Comparison of ENCODE assay signal across 8 cellular contexts in the genomic region with DNA sequence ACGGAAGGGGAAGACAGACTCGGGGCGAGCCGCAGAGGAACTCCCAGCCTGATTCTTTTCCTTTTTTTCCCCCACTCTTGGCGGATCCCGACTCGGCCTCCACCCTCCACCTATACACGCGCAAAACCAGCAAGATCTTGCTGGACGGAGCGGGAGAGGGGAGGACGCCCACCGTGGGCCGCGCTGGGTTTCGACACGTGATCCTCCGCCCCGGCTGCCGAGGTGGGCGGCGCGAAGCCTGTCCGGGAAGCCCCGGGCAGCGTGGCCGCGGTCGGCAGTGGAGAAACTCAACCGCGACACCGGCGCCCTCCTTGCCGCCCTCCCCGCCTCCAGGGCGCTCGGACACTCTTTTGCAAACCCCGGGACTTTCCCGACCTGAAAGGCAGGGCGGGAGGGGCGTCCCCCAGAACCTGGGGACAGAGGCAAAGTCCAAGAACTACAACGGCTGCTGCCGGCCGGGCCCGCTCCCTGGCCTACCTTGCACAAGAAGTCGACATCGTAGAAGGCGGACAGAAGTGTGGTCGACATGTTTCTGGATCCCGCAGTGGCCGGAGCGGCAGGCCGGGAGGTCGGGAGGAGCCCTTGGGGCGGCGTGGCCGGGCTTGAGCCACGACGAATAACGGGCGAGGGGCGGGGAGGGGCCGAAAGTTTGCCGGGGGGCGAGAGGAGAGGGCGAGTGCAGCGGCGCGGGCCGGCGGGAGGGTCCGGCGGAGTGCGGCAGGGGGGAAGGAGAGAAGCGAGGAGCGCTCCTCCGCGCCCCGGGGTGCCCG. TPM values are rescaled to one million over a fixed set of nuclear protein-coding genes. Genes with fewer than 3 reads are reported as not detected.
DNase-seq lines count a peak whose midpoint lies in the region; ATAC-seq and TF ChIP-seq lines count a peak whose summit lies in the region.

No MANE protein-coding gene starts in this region.

- H3K79me2 ChIP-seq in PC-3 (ENCODE audit: low read length) (peaks cover 67% of the 10 kb centered on the region), neural progenitor cell (ENCODE audit: low read depth) (peaks cover 67% of the 10 kb centered on the region)

- H3K9me3 ChIP-seq in AG04450 (ENCODE audit: control insufficient read depth, insufficient read depth, low read length) (no peaks in the 10 kb centered on the region; the same call in 1 of the 2 replicates), PC-3 (ENCODE audit: low read length) (no peaks in the 10 kb centered on the region), neural progenitor cell (ENCODE audit: low read depth) (no peaks in the 10 kb centered on the region)

- peak overlapping the region; percentile 98 for H3K9ac ChIP-seq in PC-3 (ENCODE audit: low read length)
- H3K9ac ChIP-seq in neural progenitor cell = peak overlapping the region; percentile 29

- POLR2A ChIA-PET in AG04450 (lab: Yijun Ruan, JAX) (interaction anchor here (0.6 to 2.2 kb wide), 40 partner anchors 15 to 381 kb away, joined by 3 to 15 read pairs (median 4); no protein-coding TSS in a partner anchor), PC-3 (lab: Charles Lee; ENCODE audit: unreplicated experiment) (interaction anchor here (0.6 to 0.7 kb wide), 6 partner anchors 174 to 1033 kb away, joined by 3 to 8 read pairs (median 4); no protein-coding TSS in a partner anchor)

- no peaks in the 10 kb centered on the region for H3K9me3 Mint-ChIP-seq in neural progenitor cell

- peaks cover 34% of the 10 kb centered on the region for H3K36me3 ChIP-seq in PC-3 (ENCODE audit: low read depth, low read length)
- no peaks in the 10 kb centered on the region for H3K36me3 ChIP-seq in neural progenitor cell

- no peaks in the 10 kb centered on the region for H3K27me3 ChIP-seq in AG04450 (ENCODE audit: control insufficient read depth, insufficient read depth, low read length)
- no peaks in the 10 kb centered on the region for H3K27me3 ChIP-seq in PC-3 (ENCODE audit: low read length)
- H3K27me3 ChIP-seq in neural progenitor cell = no peaks in the 10 kb centered on the region

- H3K27ac ChIP-seq in AG04450 (ENCODE audit: low read depth, low read length) (peak overlapping the region; percentile 95), PC-3 (ENCODE audit: low read length) (peak overlapping the region; percentile 90), neural progenitor cell (peak overlapping the region; percentile 86), substantia nigra (ENCODE audit: low read depth, low read length, poor library complexity, severe bottlenecking) (peak overlapping the region; percentile 98)

- peaks cover 38% of the 10 kb centered on the region for H3K4me1 ChIP-seq in PC-3 (ENCODE audit: insufficient read depth, low read length)
- peaks cover 47% of the 10 kb centered on the region for H3K4me1 ChIP-seq in neural progenitor cell

- BruUV-seq in PC-3 (replicated peaks; lab: Mats Ljungman, UMichigan) = no TSS peak

- H3K36me3 Mint-ChIP-seq in neural progenitor cell = peaks cover 8% of the 10 kb centered on the region

- CTCF ChIA-PET in AG04450 (lab: Charles Lee) (interaction anchor here (0.6 to 4.1 kb wide), 9 partner anchors 9 to 314 kb away, joined by 3 to 104 read pairs (median 11); no protein-coding TSS in a partner anchor), PC-3 (lab: Charles Lee) (interaction anchor here (0.7 kb wide), 1 partner anchor 120 kb away, joined by 3 read pairs; no protein-coding TSS in a partner anchor)

- H3K4me3 ChIP-seq in AG04450 (ENCODE audit: low read depth, low read length) (peak overlapping the region; percentile 87), PC-3 (ENCODE audit: low read length) (peak overlapping the region; percentile 88), fibroblast of villous mesenchyme (ENCODE audit: low read depth, low read length) (peak overlapping the region; percentile 96), neural progenitor cell (peak overlapping the region; percentile 83)

- H3K4me2 ChIP-seq in PC-3 (ENCODE audit: low read length) (peak overlapping the region; percentile 84), neural progenitor cell (peak overlapping the region; percentile 87)

- peak overlapping the region; percentile 69 for H3K27ac Mint-ChIP-seq in neural progenitor cell

- H3K4me3 Mint-ChIP-seq in neural progenitor cell = peak overlapping the region; percentile 92

- ATAC-seq in GM18520 (IDR thresholded peaks at IDR 0.05; ENCODE audit: unreplicated experiment) = peak; percentile 25
- ATAC-seq in HG03066 (IDR thresholded peaks at IDR 0.05; ENCODE audit: low read depth, unreplicated experiment) = peak; percentile 31
- ATAC-seq in PC-3 = peak; percentile 0; the same call in 1 of the 2 replicates

- H3K9me2 ChIP-seq in PC-3 (replicated peaks; ENCODE audit: low read length) = no peaks in the 10 kb centered on the region

- H2AFZ ChIP-seq in PC-3 (ENCODE audit: low read length) (no peak overlapping the region), neural progenitor cell (replicated peaks) (no peak overlapping the region)

- intact Hi-C loops in PC-3 (cut with micrococcal nuclease) = loop anchor here (2.0 to 10.0 kb wide), 4 partner anchors 67 to 401 kb away; no protein-coding TSS in a partner anchor

- H4K20me1 ChIP-seq in PC-3 (ENCODE audit: low read length) (peaks cover 22% of the 10 kb centered on the region), neural progenitor cell (ENCODE audit: low read depth) (peaks cover 47% of the 10 kb centered on the region)

- no peak for DNase-seq in AG04450 (ENCODE audit: low read depth, low spot score)
- DNase-seq in PC-3 = peak; percentile 41
- peak; percentile 43 for DNase-seq in activated effector memory CD4-positive, alpha-beta T cell treated with Interleukin-2 at 50 U/mL for 16 hours
- peak; percentile 69 for DNase-seq in fibroblast of villous mesenchyme (ENCODE audit: low read depth)
- DNase-seq in neural progenitor cell (ENCODE audit: low spot score) = peak; percentile 86
- DNase-seq in substantia nigra (lab: John Stamatoyannopoulos, UW) = peak in 35 of 49 donors; percentile 38 to 95 (median 64)

- peaks cover 5% of the 10 kb centered on the region for H3K27me3 Mint-ChIP-seq in neural progenitor cell (ENCODE audit: insufficient read depth, low read depth)

- no peak for TF ChIP-seq CTCF in AG04450 (IDR thresholded peaks at IDR 0.05; ENCODE audit: low read depth, low read length)
- TF ChIP-seq CTCF in PC-3 (conservative IDR thresholded peaks at IDR 0.05; ENCODE audit: low read depth, low read length) = no peak
- no peak for TF ChIP-seq CTCF in fibroblast of villous mesenchyme (IDR thresholded peaks at IDR 0.05; ENCODE audit: insufficient read depth, low read depth, low read length)
- TF ChIP-seq CTCF in neural progenitor cell (IDR thresholded peaks at IDR 0.05) = no peak

- H3K4me1 Mint-ChIP-seq in neural progenitor cell = peaks cover 49% of the 10 kb centered on the region

- H3F3A ChIP-seq in PC-3 (ENCODE audit: low read length, unreplicated experiment) = peaks cover 14% of the 10 kb centered on the region
- peaks cover 87% of the 10 kb centered on the region for H3F3A ChIP-seq in neural progenitor cell (ENCODE audit: low read depth)

RNA-seq across cellular contexts. Expression of gene ZFP36L2, which starts 0.4 kb away (rescaled TPM):
- polyA plus RNA-seq in AG04450 (2011; rRNA removed) = 16.0 and 18.2 TPM in 2 replicates
- 8.8 and 12.5 TPM in 2 replicates for polyA minus RNA-seq in AG04450 (2011; rRNA and poly(A)+ RNA removed)
- total RNA-seq in PC-3 (2014; rRNA removed) (14.8 and 26.0 TPM in 2 replicates), fibroblast of villous mesenchyme (12.2 and 25.9 TPM in 2 replicates), neural progenitor cell (ENCODE audit: low replicate concordance) (13.8 and 15.1 TPM in 2 replicates)
